11 cellular contexts compared by ENCODE assay signal in the genomic region with DNA sequence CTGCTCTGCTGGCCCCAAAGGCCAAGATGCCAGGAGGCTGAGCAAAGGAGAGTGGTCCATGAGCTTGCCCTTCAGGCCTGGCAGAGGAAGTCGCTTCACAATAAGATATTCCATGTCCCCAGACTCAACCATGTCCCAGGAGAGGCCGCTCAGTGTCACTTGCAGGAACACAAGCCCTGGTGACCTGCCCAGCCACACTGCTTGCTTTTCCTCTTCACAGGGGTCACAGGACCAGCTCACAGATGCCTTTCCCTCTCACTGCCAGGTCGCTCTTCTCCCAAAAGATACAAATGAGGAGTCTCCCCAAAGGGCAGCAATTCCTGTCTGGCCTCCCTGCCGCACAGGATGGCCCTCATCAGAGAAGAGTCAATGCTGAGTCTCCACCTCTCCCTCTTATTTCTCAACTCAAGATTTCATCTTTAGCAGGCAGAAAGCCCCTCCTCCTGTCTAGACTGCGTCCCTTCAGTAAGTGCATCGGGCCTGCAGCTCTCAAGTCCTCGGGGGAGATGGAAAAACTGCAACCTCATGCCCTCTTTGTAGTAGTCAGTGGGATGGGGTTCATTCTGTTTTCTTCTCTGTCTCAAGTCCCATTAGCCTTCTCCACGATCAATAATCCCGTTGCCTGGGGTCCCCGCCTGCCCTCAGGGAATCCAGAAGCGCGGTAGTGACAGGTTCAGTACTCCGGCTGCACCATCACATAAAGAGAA. TPM values are rescaled to one million over a fixed set of nuclear protein-coding genes. Genes with fewer than 3 reads are reported as not detected.
A peak's percentile ranks its signal among the peaks of the same experiment; 100 is the strongest.
DNase-seq lines count a peak whose midpoint lies in the region; ATAC-seq and TF ChIP-seq lines count a peak whose summit lies in the region.
"Had no signal": no experiment of that assay in that cellular context is flagged by ENCODE, and none has a peak within 500 bp of the region (broad histone marks: within the 10 kb centered on the region; RNA-seq: fewer than 3 reads in every experiment).

No MANE protein-coding gene starts in this region.

- CTCF ChIA-PET in CD4-positive, alpha-beta T cell (lab: Charles Lee): no interaction called here

- H2BK5ac ChIP-seq in mesendoderm (ENCODE audit: low read length): no peak overlapping the region

- peak overlapping the region; percentile 6 for H3K56ac ChIP-seq in mesendoderm (ENCODE audit: low read length)

- in situ Hi-C loops in GM23248 (cut with MboI): no loop called here

- H4K20me1 ChIP-seq in GM23248 (ENCODE audit: insufficient read depth): no peaks in the 10 kb centered on the region

- H3K79me2 ChIP-seq in mesendoderm (ENCODE audit: control insufficient read depth, insufficient read depth, low read length) (peaks cover 49% of the 10 kb centered on the region), GM23248 (ENCODE audit: insufficient read depth) (no peaks in the 10 kb centered on the region)

- no peak for ATAC-seq in CD4-positive, alpha-beta T cell (ENCODE audit: poor library complexity)

- no peak overlapping the region for H3K18ac ChIP-seq in mesendoderm (ENCODE audit: low read length)

- H3K27me3 ChIP-seq in Peyer's patch (no peaks in the 10 kb centered on the region), endodermal cell (ENCODE audit: control insufficient read depth, insufficient read depth, low read length, poor library complexity, severe bottlenecking) (no peaks in the 10 kb centered on the region), mesendoderm (ENCODE audit: insufficient read depth, low read length, poor library complexity) (no peaks in the 10 kb centered on the region), suprapubic skin (no peaks in the 10 kb centered on the region), GM23248 (replicated peaks; ENCODE audit: insufficient read depth) (no peaks in the 10 kb centered on the region)
- H3K27me3 ChIP-seq in CD4-positive, alpha-beta T cell (ENCODE audit: control insufficient read depth, insufficient read depth, low read length): peaks cover 29% of the 10 kb centered on the region

- H4K5ac ChIP-seq in mesendoderm (ENCODE audit: low read length): no peak overlapping the region

- H3K9me3 Mint-ChIP-seq in endodermal cell: no peaks in the 10 kb centered on the region
- no peaks in the 10 kb centered on the region for H3K9me3 Mint-ChIP-seq in CD4-positive, alpha-beta T cell

- POLR2A ChIA-PET in CD4-positive, alpha-beta T cell (lab: Charles Lee): no interaction called here

- TF ChIP-seq CTCF in Peyer's patch (IDR thresholded peaks at IDR 0.05) (no peak), endodermal cell (conservative IDR thresholded peaks at IDR 0.05) (no peak), suprapubic skin (IDR thresholded peaks at IDR 0.05) (no peak)
- no peak for TF ChIP-seq CTCF in CD4-positive, alpha-beta T cell (IDR thresholded peaks at IDR 0.05)

- no peak overlapping the region for H4K8ac ChIP-seq in mesendoderm (ENCODE audit: low read depth, low read length)

- TF ChIP-seq POLR2A in Peyer's patch (IDR thresholded peaks at IDR 0.05): no peak
- TF ChIP-seq POLR2A in suprapubic skin (IDR thresholded peaks at IDR 0.05): no peak

- peaks cover 19% of the 10 kb centered on the region for H3K36me3 Mint-ChIP-seq in endodermal cell (ENCODE audit: low read depth)
- H3K36me3 Mint-ChIP-seq in CD4-positive, alpha-beta T cell (ENCODE audit: low read depth): no peaks in the 10 kb centered on the region

- no peak for TF ChIP-seq EP300 in suprapubic skin (IDR thresholded peaks at IDR 0.05)

- no peak for DNase-seq in Peyer's patch
- no peak for DNase-seq in endodermal cell
- DNase-seq in mesendoderm: no peak
- DNase-seq in suprapubic skin (ENCODE audit: low spot score in 2 of 2): no peak
- DNase-seq in CD4-positive, alpha-beta T cell: no peak
- DNase-seq in T-helper 9 cell: no peak
- DNase-seq in GM23248: no peak
- no peak for DNase-seq in mucosa of gallbladder (ENCODE audit: low spot score)
- DNase-seq: foreskin melanocyte, NCI-H1417, NCI-H82 had no signal

- peaks cover 26% of the 10 kb centered on the region for H3K4me1 Mint-ChIP-seq in endodermal cell
- peaks cover 5% of the 10 kb centered on the region for H3K4me1 Mint-ChIP-seq in CD4-positive, alpha-beta T cell (ENCODE audit: low read depth)

- H3K4me2 ChIP-seq in mesendoderm (ENCODE audit: low read length): no peak overlapping the region
- no peak overlapping the region for H3K4me2 ChIP-seq in GM23248 (ENCODE audit: unreplicated experiment)

- H2BK120ac ChIP-seq in mesendoderm (ENCODE audit: low read depth, low read length): no peak overlapping the region

- H3K4ac ChIP-seq in mesendoderm (ENCODE audit: low read depth, low read length): no peak overlapping the region

- no peak overlapping the region for H2AFZ ChIP-seq in GM23248

- H3K9ac ChIP-seq in endodermal cell (ENCODE audit: extremely low read depth, low read length, poor library complexity, severe bottlenecking): no peak overlapping the region
- H3K9ac ChIP-seq in mesendoderm (ENCODE audit: low read length): no peak overlapping the region
- no peak overlapping the region for H3K9ac ChIP-seq in GM23248

- no peaks in the 10 kb centered on the region for H3K9me3 ChIP-seq in Peyer's patch
- no peaks in the 10 kb centered on the region for H3K9me3 ChIP-seq in endodermal cell (ENCODE audit: control insufficient read depth, low read length)
- H3K9me3 ChIP-seq in suprapubic skin: no peaks in the 10 kb centered on the region
- H3K9me3 ChIP-seq in CD4-positive, alpha-beta T cell (ENCODE audit: control insufficient read depth, low read length): no peaks in the 10 kb centered on the region
- no peaks in the 10 kb centered on the region for H3K9me3 ChIP-seq in GM23248 (ENCODE audit: low read depth)

- H3K23ac ChIP-seq in mesendoderm (ENCODE audit: low read length): no peak overlapping the region

- no peak overlapping the region for H2AK5ac ChIP-seq in mesendoderm (ENCODE audit: low read length)

- H3K4me3 Mint-ChIP-seq in endodermal cell: peak overlapping the region; percentile 19
- no peak overlapping the region for H3K4me3 Mint-ChIP-seq in CD4-positive, alpha-beta T cell

- H3K4me3 ChIP-seq in Peyer's patch (no peak overlapping the region), endodermal cell (ENCODE audit: low read length) (no peak overlapping the region), mesendoderm (ENCODE audit: low read length) (no peak overlapping the region), suprapubic skin (peak overlapping the region; percentile 97), GM23248 (no peak overlapping the region)

- no peaks in the 10 kb centered on the region for H3K9me2 ChIP-seq in GM23248 (ENCODE audit: insufficient read depth)

- intact Hi-C loops in CD4-positive, alpha-beta T cell (cut with DNase I, micrococcal nuclease): no loop called here

- no peaks in the 10 kb centered on the region for H3F3A ChIP-seq in GM23248 (ENCODE audit: insufficient read depth)

- H2BK15ac ChIP-seq in mesendoderm (replicated peaks; ENCODE audit: low read depth): no peak overlapping the region

- no peaks in the 10 kb centered on the region for H3K36me3 ChIP-seq in Peyer's patch
- peaks cover 33% of the 10 kb centered on the region for H3K36me3 ChIP-seq in endodermal cell (ENCODE audit: control insufficient read depth, insufficient read depth, low read length)
- H3K36me3 ChIP-seq in mesendoderm (ENCODE audit: control insufficient read depth, insufficient read depth, low read length): no peaks in the 10 kb centered on the region
- peaks cover 3% of the 10 kb centered on the region for H3K36me3 ChIP-seq in suprapubic skin
- H3K36me3 ChIP-seq in GM23248 (ENCODE audit: low read depth): no peaks in the 10 kb centered on the region

- peaks cover 9% of the 10 kb centered on the region for H3K79me1 ChIP-seq in mesendoderm (ENCODE audit: low read length)

- peak overlapping the region; percentile 82 for H3K27ac Mint-ChIP-seq in endodermal cell
- no peak overlapping the region for H3K27ac Mint-ChIP-seq in CD4-positive, alpha-beta T cell

- no peaks in the 10 kb centered on the region for H3K27me3 Mint-ChIP-seq in endodermal cell (ENCODE audit: insufficient read depth)
- peaks cover 33% of the 10 kb centered on the region for H3K27me3 Mint-ChIP-seq in CD4-positive, alpha-beta T cell

- H3K27ac ChIP-seq in Peyer's patch (peak overlapping the region in 3 of 4 donors; percentile 19 to 68 (median 20)), endodermal cell (ENCODE audit: low read depth, low read length) (peak overlapping the region; percentile 61), mesendoderm (ENCODE audit: low read depth, low read length) (no peak overlapping the region), suprapubic skin (peak overlapping the region; percentile 100), GM23248 (no peak overlapping the region)
- no peak overlapping the region for H3K27ac ChIP-seq in CD4-positive, alpha-beta T cell (ENCODE audit: low read depth, low read length)

- 86 to 91% methylated on average over 13 of the region's 13 CpGs for WGBS in endodermal cell (ENCODE audit: insufficient coverage in 1 of 2, insufficient read length in 1 of 2), 2 experiments
- no CpG with 5 or more reads among the region's 13 CpGs for WGBS in mesendoderm (ENCODE audit: extremely low coverage, insufficient coverage, low lambda C conversion rate)
- WGBS in suprapubic skin: 59% methylated on average over 13 of the region's 13 CpGs
- WGBS in GM23248 (ENCODE audit: low coverage in 1 of 2, low lambda C conversion rate in 2 of 2, missing lambda C conversion rate in 2 of 2), 2 experiments: 70 to 82% methylated on average over 13 of the region's 13 CpGs

- H3K4me1 ChIP-seq in Peyer's patch: peaks cover 0 to 71% (median 18%) of the 10 kb centered on the region in 4 donors
- H3K4me1 ChIP-seq in endodermal cell (ENCODE audit: control insufficient read depth, insufficient read depth, low read length): peaks cover 14% of the 10 kb centered on the region
- peaks cover 7% of the 10 kb centered on the region for H3K4me1 ChIP-seq in mesendoderm (ENCODE audit: control insufficient read depth, low read depth, low read length)
- peaks cover 85% of the 10 kb centered on the region for H3K4me1 ChIP-seq in suprapubic skin
- peaks cover 7% of the 10 kb centered on the region; the same call in 1 of the 2 replicates for H3K4me1 ChIP-seq in GM23248 (ENCODE audit: insufficient read depth)

RNA-seq across cellular contexts. Expression of a gene that starts 5.0 kb away (rescaled TPM):
- total RNA-seq in Peyer's patch (100 to 1,000 TPM; 229 to 585 (median 505) TPM), endodermal cell (100 to 1,000 TPM; 112 to 167 TPM), suprapubic skin (1,000 to 10,000 TPM; 1,107 to 2,369 (median 1,992) TPM), mucosa of gallbladder (201 TPM)
- polyA plus RNA-seq in endodermal cell (2013, experiment 1 of 2): 71.5 TPM
- polyA plus RNA-seq in endodermal cell (2013, experiment 2 of 2): 69.3 TPM
- polyA plus RNA-seq in mesendoderm (2013, experiment 1 of 2): 101 TPM
- 98.0 TPM for polyA plus RNA-seq in mesendoderm (2013, experiment 2 of 2)
- 1 to 10 TPM in 1 of 2 experiments, under 1 TPM in 1; 0.88 to 1.1 TPM for total RNA-seq in CD4-positive, alpha-beta T cell
- total RNA-seq in GM23248 (2014; rRNA removed; shearing (Covaris generic)): 2.7 and 3.6 TPM in 2 replicates
- 2.3 and 3.1 TPM in 2 replicates for polyA plus RNA-seq in GM23248 (2016; fragmentation: Nextera tagmentation; extraction: Ambion mirVana)

RNA-seq across cellular contexts. Expression of a gene that starts 30.2 kb away (rescaled TPM):
- total RNA-seq in Peyer's patch: 10 to 100 TPM in 3 of 4 donors, 1 to 10 TPM in 1; 9.5 to 23.1 (median 18.0) TPM
- total RNA-seq in endodermal cell: 10 to 100 TPM; 23.9 to 40.6 TPM
- 32.2 TPM for polyA plus RNA-seq in endodermal cell (2013, experiment 1 of 2)
- polyA plus RNA-seq in endodermal cell (2013, experiment 2 of 2): 34.7 TPM
- 16.0 TPM for polyA plus RNA-seq in mesendoderm (2013, experiment 1 of 2)
- polyA plus RNA-seq in mesendoderm (2013, experiment 2 of 2): 15.3 TPM
- total RNA-seq in suprapubic skin: 10 to 100 TPM in 1 of 4 donors, 1 to 10 TPM in 3; 8.5 to 18.6 (median 9.2) TPM
- total RNA-seq in CD4-positive, alpha-beta T cell: 1 to 10 TPM; 1.3 to 2.3 TPM
- total RNA-seq in GM23248 (2014; rRNA removed; shearing (Covaris generic)): 116 and 161 TPM in 2 replicates
- 96.9 and 105 TPM in 2 replicates for polyA plus RNA-seq in GM23248 (2016; fragmentation: Nextera tagmentation; extraction: Ambion mirVana)
- 24.1 TPM for total RNA-seq in mucosa of gallbladder

RNA-seq across cellular contexts. Expression of a gene that starts 31.2 kb away (rescaled TPM):
- total RNA-seq in Peyer's patch (100 to 1,000 TPM in 1 of 4 donors, 10 to 100 TPM in 2, 1 to 10 TPM in 1; 7.2 to 130 (median 11.2) TPM), endodermal cell (100 to 1,000 TPM; 179 to 291 TPM), suprapubic skin (10 to 100 TPM; 11.7 to 14.8 (median 12.4) TPM), mucosa of gallbladder (59.2 TPM)
- 230 TPM for polyA plus RNA-seq in endodermal cell (2013, experiment 1 of 2)
- 211 TPM for polyA plus RNA-seq in endodermal cell (2013, experiment 2 of 2)
- 113 TPM for polyA plus RNA-seq in mesendoderm (2013, experiment 1 of 2)
- 114 TPM for polyA plus RNA-seq in mesendoderm (2013, experiment 2 of 2)
- not detected for total RNA-seq in CD4-positive, alpha-beta T cell
- total RNA-seq in GM23248 (2014; rRNA removed; shearing (Covaris generic)): 750 and 759 TPM in 2 replicates
- 78.0 and 81.5 TPM in 2 replicates for polyA plus RNA-seq in GM23248 (2016; fragmentation: Nextera tagmentation; extraction: Ambion mirVana)

RNA-seq across cellular contexts. Expression of a gene that starts 47.1 kb away (rescaled TPM):
- total RNA-seq in Peyer's patch: 1 to 10 TPM in 1 of 4 donors, under 1 TPM in 1, not detected in 2; 0.94 to 5.0 TPM
- 1 to 10 TPM; 1.7 TPM for total RNA-seq in endodermal cell
- 0.82 TPM for polyA plus RNA-seq in endodermal cell (2013, experiment 1 of 2)
- 0.66 TPM for polyA plus RNA-seq in endodermal cell (2013, experiment 2 of 2)
- polyA plus RNA-seq in mesendoderm (2013, experiment 1 of 2): 0.67 TPM
- 0.57 TPM for polyA plus RNA-seq in mesendoderm (2013, experiment 2 of 2)
- total RNA-seq in suprapubic skin: 1 to 10 TPM; 1.0 to 9.3 (median 1.2) TPM
- total RNA-seq in CD4-positive, alpha-beta T cell: under 1 TPM in 1 of 2 experiments, not detected in 1; 0.11 TPM
- total RNA-seq in GM23248 (2014; rRNA removed; shearing (Covaris generic)): not detected in 2 replicates
- 0.06 TPM in 1 of 2 replicates, not detected in the other for polyA plus RNA-seq in GM23248 (2016; fragmentation: Nextera tagmentation; extraction: Ambion mirVana)
- total RNA-seq in mucosa of gallbladder: 1.9 TPM

RNA-seq across cellular contexts. Expression of a gene that starts 54.5 kb away (rescaled TPM):
- 10 to 100 TPM in 3 of 4 donors, 1 to 10 TPM in 1; 5.8 to 40.4 (median 20.1) TPM for total RNA-seq in Peyer's patch
- total RNA-seq in endodermal cell: 10 to 100 TPM; 65.2 to 79.5 TPM
- polyA plus RNA-seq in endodermal cell (2013, experiment 1 of 2): 77.9 TPM
- polyA plus RNA-seq in endodermal cell (2013, experiment 2 of 2): 72.6 TPM
- polyA plus RNA-seq in mesendoderm (2013, experiment 1 of 2): 57.5 TPM
- polyA plus RNA-seq in mesendoderm (2013, experiment 2 of 2): 59.6 TPM
- 10 to 100 TPM; 21.6 to 41.2 (median 30.7) TPM for total RNA-seq in suprapubic skin
- total RNA-seq in CD4-positive, alpha-beta T cell: 10 to 100 TPM; 25.7 to 29.7 TPM
- 61.7 and 69.8 TPM in 2 replicates for total RNA-seq in GM23248 (2014; rRNA removed; shearing (Covaris generic))
- 59.3 and 69.6 TPM in 2 replicates for polyA plus RNA-seq in GM23248 (2016; fragmentation: Nextera tagmentation; extraction: Ambion mirVana)
- total RNA-seq in mucosa of gallbladder: 39.6 TPM

Comparison
In these comparisons a context has a peak if more than half of its experiments do, and no peak if none do; other contexts are left out.
1. H3K27ac ChIP-seq: peak in Peyer's patch (3 of 4), endodermal cell (single experiment) and suprapubic skin (single experiment); none in mesendoderm (single experiment), CD4-positive, alpha-beta T cell (single experiment) and GM23248 (single experiment).
2. RNA of a gene that starts 5.0 kb away (total RNA-seq): 1,107 to 2,369 TPM in suprapubic skin, 229 to 585 TPM in Peyer's patch, 201 TPM in mucosa of gallbladder (single experiment) and 112 to 167 TPM in endodermal cell; 2.7 to 3.6 TPM in GM23248 and 0.88 to 1.1 TPM in CD4-positive, alpha-beta T cell; every median in the first group is over 10 times any median in the second.
3. RNA of a gene that starts 31.2 kb away (total RNA-seq): 750 to 759 TPM in GM23248, 179 to 291 TPM in endodermal cell, 59.2 TPM in mucosa of gallbladder (single experiment), 11.7 to 14.8 TPM in suprapubic skin and 7.2 to 130 TPM in Peyer's patch; not detected in CD4-positive, alpha-beta T cell; every median in the first group is over 4 times any median in the second.